In genomic region chr12:130111965-130112496, GRCh38 we compare ENCODE assay signal across 34 cellular contexts. TPM values are rescaled to one million over a fixed set of nuclear protein-coding genes. Genes with fewer than 3 reads are reported as not detected.
"Had no signal": no experiment of that assay in that cellular context is flagged by ENCODE, and none has a peak within 500 bp of the region (broad histone marks: within the 10 kb centered on the region; RNA-seq: fewer than 3 reads in every experiment).

No MANE protein-coding gene starts in this region.

- FAIRE-seq: islet of Langerhans had no signal

- H2AFZ ChIP-seq: parathyroid adenoma had no signal

- ATAC-seq: left cardiac atrium; left lobe of liver; left ventricle myocardium superior; lower lobe of right lung; natural killer cell; right lobe of liver; stimulated activated naive B cell treated with anti-CD40 and anti-IgM and Interleukin-4, amounts not matched to agents 10 μg/mL and 1 μg/mL and 100 μg/mL, for 72 hours; stimulated activated naive CD8-positive, alpha-beta T cell treated with anti-CD3 and anti-CD28 coated beads, Interleukin-15, Interleukin-2, amounts not matched to agents 100 U/mL and 50 U/mL, for 24 hours had no signal

- H3K27me3 ChIP-seq: neutrophil, right atrium auricular region, right lobe of liver, testis, thyroid gland, transverse colon, upper lobe of left lung, vagina had no signal

- H3K36me3 ChIP-seq: lower lobe of right lung, neutrophil, right atrium auricular region, right lobe of liver, stomach, thyroid gland, transverse colon, upper lobe of left lung, vagina had no signal

- DNase-seq: hypothalamus; immature natural killer cell; kidney glomerular epithelial cell; left cardiac atrium; left ventricle myocardium superior; lower lobe of right lung; mammary epithelial cell; mesenchymal stem cell; naive B cell; natural killer cell; occipital lobe; right lobe of liver; stimulated activated CD4-positive, alpha-beta T cell treated with anti-CD3 and anti-CD28 coated beads, Interleukin-12 subunit alpha, Interleukin-12 subunit beta, amount 100 ng/mL, for 4 hours; stimulated activated CD4-positive, alpha-beta T cell treated with anti-CD3 and anti-CD28 coated beads, Interleukin-15, amount 100 ng/mL, for 24 hours; stimulated activated CD4-positive, alpha-beta T cell treated with anti-CD3 and anti-CD28 coated beads, Interleukin-2, amount 100 ng/mL, for 24 hours; stimulated activated CD4-positive, alpha-beta T cell treated with anti-CD3 and anti-CD28 coated beads, Interleukin-4, amount 100 ng/mL, for 1 hour; stimulated activated naive B cell treated with anti-CD40 and anti-IgM and Interleukin-4, amounts not matched to agents 10 μg/mL and 1 μg/mL and 100 μg/mL, for 72 hours; stimulated activated naive CD8-positive, alpha-beta T cell treated with anti-CD3 and anti-CD28 coated beads, Interleukin-15, Interleukin-2, amounts not matched to agents 100 U/mL and 50 U/mL, for 24 hours; stomach; testis; thyroid gland; transverse colon; upper lobe of left lung had no signal

- H3K9ac ChIP-seq: parathyroid adenoma had no signal

- H3K4me1 ChIP-seq: lower lobe of right lung, parathyroid adenoma, right atrium auricular region, stomach, testis, thyroid gland, transverse colon, upper lobe of left lung, vagina had no signal

- H3K9me3 ChIP-seq: neutrophil, right lobe of liver, testis, thyroid gland, transverse colon, upper lobe of left lung, vagina had no signal

- H3K4me3 ChIP-seq: lower lobe of right lung, right atrium auricular region, right lobe of liver, skin epidermis, stomach, testis, thyroid gland, transverse colon, upper lobe of left lung, vagina had no signal

- H3K27ac ChIP-seq: lower lobe of right lung, neutrophil, parathyroid adenoma, right atrium auricular region, right lobe of liver, skin epidermis, stomach, testis, thyroid gland, transverse colon, upper lobe of left lung, vagina had no signal

RNA-seq across cellular contexts. Expression of gene FZD10, which starts 50.2 kb away (rescaled TPM):
- total RNA-seq: left lobe of liver, mononuclear cell, natural killer cell, osteocyte, pulmonary artery endothelial cell, right lobe of liver had no signal
- polyA plus RNA-seq: immature natural killer cell, mammary epithelial cell, neural cell had no signal
